Comparison of ENCODE assay signal across 17 cellular contexts in genomic region chr13:32017449-32017848, GRCh38.
"Had no signal": no experiment of that assay in that cellular context is flagged by ENCODE, and none has a peak within 500 bp of the region (broad histone marks: within the 10 kb centered on the region; RNA-seq: fewer than 3 reads in every experiment).

No MANE protein-coding gene starts in this region.

- DNase-seq: activated CD4-positive, alpha-beta memory T cell treated with anti-CD3 and anti-CD28 coated beads, Interleukin-2, amount 10 ng/mL, durations not matched to agents 7 days and 5 days; activated CD4-positive, alpha-beta T cell treated with anti-CD3 and anti-CD28 coated beads for 4 hours; activated gamma-delta T cell; activated T-cell treated with anti-CD3 and anti-CD28 coated beads, Interleukin-2, amount 50 U/mL, for 72 hours; amniotic stem cell; body of pancreas; caudate nucleus; islet precursor cell; mammary epithelial cell; naive thymus-derived CD8-positive, alpha-beta T cell; stimulated activated CD4-positive, alpha-beta T cell treated with anti-CD3 and anti-CD28 coated beads, Interleukin-12 subunit alpha, Interleukin-12 subunit beta, amount 100 ng/mL, for 4 hours; stimulated activated CD4-positive, alpha-beta T cell treated with anti-CD3 and anti-CD28 coated beads, Interleukin-2, amount 100 ng/mL, for 24 hours; stomach; testis had no signal

- ATAC-seq: activated naive CD4-positive, alpha-beta T cell treated with anti-CD3 and anti-CD28 coated beads, Interleukin-2, amount 50 U/mL, for 72 hours; activated T-cell treated with anti-CD3 and anti-CD28 coated beads, Interleukin-2, amount 50 U/mL, for 72 hours; body of pancreas; esophagus mucosa; naive thymus-derived CD8-positive, alpha-beta T cell had no signal

- FAIRE-seq: urothelium cell line had no signal
